ENCODE assay signal across 23 cellular contexts in genomic region chr19:23978068-23978467, GRCh38.
"Had no signal": no experiment of that assay in that cellular context is flagged by ENCODE, and none has a peak within 500 bp of the region (broad histone marks: within the 10 kb centered on the region; RNA-seq: fewer than 3 reads in every experiment).

No MANE protein-coding gene starts in this region.

- H3K27ac ChIP-seq: colonic mucosa, coronary artery, dorsolateral prefrontal cortex, epithelial cell of prostate, esophagus muscularis mucosa, esophagus squamous epithelium, foreskin keratinocyte, gastrocnemius medialis, gastroesophageal sphincter, heart left ventricle, heart right ventricle had no signal

- DNase-seq: colonic mucosa; cortex of kidney; dermis blood vessel endothelial cell; dorsolateral prefrontal cortex; effector CD4-positive, alpha-beta T cell; effector CD8-positive, alpha-beta T cell; effector memory CD4-positive, alpha-beta T cell; effector memory CD8-positive, alpha-beta T cell; endodermal cell; erythroblast; esophagus squamous epithelium; foreskin fibroblast; foreskin keratinocyte; foreskin melanocyte; gastrocnemius medialis; glutamatergic neuron; head of caudate nucleus; heart left ventricle; heart right ventricle had no signal

- H3K4me1 ChIP-seq: colonic mucosa, esophagus muscularis mucosa, esophagus squamous epithelium, foreskin keratinocyte, gastrocnemius medialis, gastroesophageal sphincter, heart left ventricle, heart right ventricle had no signal

- H3K9me3 ChIP-seq: colonic mucosa, esophagus muscularis mucosa, esophagus squamous epithelium, gastrocnemius medialis, gastroesophageal sphincter, heart left ventricle, heart right ventricle had no signal

- H3K36me3 ChIP-seq: colonic mucosa, esophagus muscularis mucosa, esophagus squamous epithelium, gastrocnemius medialis, gastroesophageal sphincter, heart left ventricle, heart right ventricle had no signal

- H3K27me3 ChIP-seq: colonic mucosa, esophagus muscularis mucosa, esophagus squamous epithelium, foreskin keratinocyte, gastrocnemius medialis, gastroesophageal sphincter, heart left ventricle, heart right ventricle had no signal

- H3K4me3 ChIP-seq: colonic mucosa, coronary artery, dorsolateral prefrontal cortex, esophagus muscularis mucosa, esophagus squamous epithelium, gastrocnemius medialis, gastroesophageal sphincter, heart left ventricle, heart right ventricle had no signal
